Comparison of ENCODE assay signal across 8 cellular contexts in genomic region chr7:87475359-87476178, GRCh38. TPM values are rescaled to one million over a fixed set of nuclear protein-coding genes. Genes with fewer than 3 reads are reported as not detected.
A peak's percentile ranks its signal among the peaks of the same experiment; 100 is the strongest.
DNase-seq lines count a peak whose midpoint lies in the region; ATAC-seq and FAIRE-seq lines count a peak whose summit lies in the region.

TSS of gene ABCB4 (minus strand) at chr7:87475680. CDS start at chr7:87475465, 215 bp downstream.

- peak within 1 kb of the TSS; percentile 51 for H3K4me3 Mint-ChIP-seq in activated T-cell treated with anti-CD3 and anti-CD28 coated beads, Interleukin-2, amount 50 U/mL, for 4 hours
- peak within 1 kb of the TSS; percentile 47 for H3K4me3 Mint-ChIP-seq in activated T-helper 1 cell treated with anti-CD3 and anti-CD28 coated beads, Interleukin-12 subunit alpha, Interleukin-12 subunit beta, Interleukin-2, Interleukin-4 antibody, amounts not matched to agents 30 ng/mL and 10 ng/mL and 1 ng/mL, durations not matched to agents 14 hours and 24 hours and 36 hours

- no peaks in the 10 kb centered on the region for H3K36me3 ChIP-seq in small intestine (ENCODE audit: control insufficient read depth in 2 of 2, insufficient read depth in 2 of 2, low read length in 2 of 2)

- no peaks in the 10 kb centered on the region for H3K9me3 ChIP-seq in small intestine (ENCODE audit: control insufficient read depth, low read depth)

- 6 to 9% (median 7%) methylated on average over 49 to 80 of the region's 80 CpGs for WGBS in small intestine, 3 donors

- no peak for FAIRE-seq in small intestine (lab: Jason Lieb, UNC)

- no peak for DNase-seq in activated T-cell treated with anti-CD3 and anti-CD28 coated beads, Interleukin-2, amount 50 U/mL, for 4 hours
- DNase-seq in activated T-cell treated with anti-CD3 and anti-CD28 coated beads for 4 hours = no peak
- no peak for DNase-seq in activated T-helper 1 cell treated with anti-CD3 and anti-CD28 coated beads, Interleukin-12 subunit alpha, Interleukin-12 subunit beta, Interleukin-2, Interleukin-4 antibody, amounts not matched to agents 30 ng/mL and 10 ng/mL and 1 ng/mL, durations not matched to agents 14 hours and 24 hours and 36 hours (ENCODE audit: low spot score)
- DNase-seq in small intestine = peak; percentile 14
- no peak for DNase-seq in inferior parietal cortex (ENCODE audit: extremely low spot score)
- no peak for DNase-seq in stimulated activated CD4-positive, alpha-beta T cell treated with anti-CD3 and anti-CD28 coated beads, Interleukin-12 subunit alpha, Interleukin-12 subunit beta, amount 100 ng/mL, for 4 hours

- H3K4me1 Mint-ChIP-seq in activated T-cell treated with anti-CD3 and anti-CD28 coated beads, Interleukin-2, amount 50 U/mL, for 4 hours (ENCODE audit: low read depth) = peaks cover 11% of the 10 kb centered on the region
- H3K4me1 Mint-ChIP-seq in activated T-helper 1 cell treated with anti-CD3 and anti-CD28 coated beads, Interleukin-12 subunit alpha, Interleukin-12 subunit beta, Interleukin-2, Interleukin-4 antibody, amounts not matched to agents 30 ng/mL and 10 ng/mL and 1 ng/mL, durations not matched to agents 14 hours and 24 hours and 36 hours (ENCODE audit: low read depth) = peaks cover 10% of the 10 kb centered on the region

- H3K27ac ChIP-seq in small intestine (ENCODE audit: low read depth in 1 of 2, low read length in 1 of 2) = peak within 1 kb of the TSS in 1 of 2 donors; percentile 19

- no peaks in the 10 kb centered on the region for H3K36me3 Mint-ChIP-seq in activated T-cell treated with anti-CD3 and anti-CD28 coated beads, Interleukin-2, amount 50 U/mL, for 4 hours (ENCODE audit: insufficient read depth)
- no peaks in the 10 kb centered on the region for H3K36me3 Mint-ChIP-seq in activated T-helper 1 cell treated with anti-CD3 and anti-CD28 coated beads, Interleukin-12 subunit alpha, Interleukin-12 subunit beta, Interleukin-2, Interleukin-4 antibody, amounts not matched to agents 30 ng/mL and 10 ng/mL and 1 ng/mL, durations not matched to agents 14 hours and 24 hours and 36 hours (ENCODE audit: low read depth)

- peaks cover 0 to 8% of the 10 kb centered on the region in 2 donors for H3K27me3 ChIP-seq in small intestine (ENCODE audit: control insufficient read depth in 2 of 2, insufficient read depth in 2 of 2, low read length in 2 of 2)

- no peak within 1 kb of the TSS for H3K27ac Mint-ChIP-seq in activated T-helper 1 cell treated with anti-CD3 and anti-CD28 coated beads, Interleukin-12 subunit alpha, Interleukin-12 subunit beta, Interleukin-2, Interleukin-4 antibody, amounts not matched to agents 30 ng/mL and 10 ng/mL and 1 ng/mL, durations not matched to agents 14 hours and 24 hours and 36 hours

- H3K9me3 Mint-ChIP-seq in activated T-cell treated with anti-CD3 and anti-CD28 coated beads, Interleukin-2, amount 50 U/mL, for 4 hours = no peaks in the 10 kb centered on the region
- H3K9me3 Mint-ChIP-seq in activated T-helper 1 cell treated with anti-CD3 and anti-CD28 coated beads, Interleukin-12 subunit alpha, Interleukin-12 subunit beta, Interleukin-2, Interleukin-4 antibody, amounts not matched to agents 30 ng/mL and 10 ng/mL and 1 ng/mL, durations not matched to agents 14 hours and 24 hours and 36 hours = no peaks in the 10 kb centered on the region

- intact Hi-C loops in activated T-helper 1 cell treated with anti-CD3 and anti-CD28 coated beads, Interleukin-12 subunit alpha, Interleukin-12 subunit beta, Interleukin-2, Interleukin-4 antibody, amounts not matched to agents 30 ng/mL and 10 ng/mL and 1 ng/mL, durations not matched to agents 14 hours and 24 hours and 36 hours (cut with micrococcal nuclease) = loop anchor here (5.0 kb wide), 1 partner anchor 748 kb away; no protein-coding TSS in a partner anchor

- ATAC-seq in activated T-cell treated with anti-CD3 and anti-CD28 coated beads, Interleukin-2, amount 50 U/mL, for 4 hours = peak; percentile 39 to 40
- ATAC-seq in HG02852 (IDR thresholded peaks at IDR 0.05; ENCODE audit: unreplicated experiment) = peak; percentile 14

- peaks cover 44% of the 10 kb centered on the region for H3K27me3 Mint-ChIP-seq in activated T-cell treated with anti-CD3 and anti-CD28 coated beads, Interleukin-2, amount 50 U/mL, for 4 hours (ENCODE audit: low read depth)
- peaks cover 46% of the 10 kb centered on the region for H3K27me3 Mint-ChIP-seq in activated T-helper 1 cell treated with anti-CD3 and anti-CD28 coated beads, Interleukin-12 subunit alpha, Interleukin-12 subunit beta, Interleukin-2, Interleukin-4 antibody, amounts not matched to agents 30 ng/mL and 10 ng/mL and 1 ng/mL, durations not matched to agents 14 hours and 24 hours and 36 hours (ENCODE audit: insufficient read depth)

- peak within 1 kb of the TSS; percentile 24 for H3K4me3 ChIP-seq in iPS-11a (ENCODE audit: low read depth, low read length)
- H3K4me3 ChIP-seq in small intestine (ENCODE audit: low read depth in 1 of 2, low read length in 2 of 2) = peak within 1 kb of the TSS; percentile 31 to 47

- no peaks in the 10 kb centered on the region for H3K4me1 ChIP-seq in small intestine (ENCODE audit: control insufficient read depth in 2 of 2, insufficient read depth in 1 of 2, low read depth in 1 of 2, low read length in 1 of 2)

RNA-seq across cellular contexts. Expression of gene ABCB4, which starts in this region (rescaled TPM):
- under 1 TPM in 2 of 3 donors, not detected in 1; 0.18 to 0.27 TPM for total RNA-seq in activated T-cell treated with anti-CD3 and anti-CD28 coated beads, Interleukin-2, amount 50 U/mL, for 4 hours
- not detected in 2 replicates for total RNA-seq in activated T-helper 1 cell treated with anti-CD3 and anti-CD28 coated beads, Interleukin-12 subunit alpha, Interleukin-12 subunit beta, Interleukin-2, Interleukin-4 antibody, amounts not matched to agents 30 ng/mL and 10 ng/mL and 1 ng/mL, durations not matched to agents 14 hours and 24 hours and 36 hours
- 1 to 10 TPM in 1 of 3 donors, under 1 TPM in 1, not detected in 1; 0.16 to 1.4 TPM for polyA plus RNA-seq in small intestine

Comparison
In these comparisons a context has a peak if more than half of its experiments do, and no peak if none do; other contexts are left out.
1. Peak in ATAC-seq in activated T-cell treated with anti-CD3 and anti-CD28 coated beads, Interleukin-2, amount 50 U/mL, for 4 hours; RNA of the gene not detected or under 1 TPM.